In the genomic region with DNA sequence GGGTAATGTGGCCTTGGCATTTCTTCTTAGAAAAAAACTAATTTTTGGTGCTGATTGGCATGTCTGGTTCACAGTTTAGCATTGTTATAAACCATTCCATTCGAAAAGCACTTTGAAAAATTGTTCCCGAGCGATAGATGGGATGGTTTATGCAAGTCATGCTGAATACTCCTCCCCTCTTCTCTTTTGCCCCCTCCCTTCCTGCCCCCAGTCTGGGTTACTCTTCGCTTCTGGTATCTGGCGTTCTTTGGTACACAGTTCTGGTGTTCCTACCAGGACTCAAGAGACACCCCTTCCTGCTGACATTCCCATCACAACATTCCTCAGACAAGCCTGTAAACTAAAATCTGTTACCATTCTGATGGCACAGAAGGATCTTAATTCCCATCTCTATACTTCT, we compare ENCODE assay signal across 1 cellular context.
TF ChIP-seq lines count a peak whose summit lies in the region.

No MANE protein-coding gene starts in this region.

TF ChIP-seq in WTC11, 78 proteins besides CTCF, POLR2A, EP300 and RAD21 (continued from another document):
- TF ChIP-seq, protein P1, sequence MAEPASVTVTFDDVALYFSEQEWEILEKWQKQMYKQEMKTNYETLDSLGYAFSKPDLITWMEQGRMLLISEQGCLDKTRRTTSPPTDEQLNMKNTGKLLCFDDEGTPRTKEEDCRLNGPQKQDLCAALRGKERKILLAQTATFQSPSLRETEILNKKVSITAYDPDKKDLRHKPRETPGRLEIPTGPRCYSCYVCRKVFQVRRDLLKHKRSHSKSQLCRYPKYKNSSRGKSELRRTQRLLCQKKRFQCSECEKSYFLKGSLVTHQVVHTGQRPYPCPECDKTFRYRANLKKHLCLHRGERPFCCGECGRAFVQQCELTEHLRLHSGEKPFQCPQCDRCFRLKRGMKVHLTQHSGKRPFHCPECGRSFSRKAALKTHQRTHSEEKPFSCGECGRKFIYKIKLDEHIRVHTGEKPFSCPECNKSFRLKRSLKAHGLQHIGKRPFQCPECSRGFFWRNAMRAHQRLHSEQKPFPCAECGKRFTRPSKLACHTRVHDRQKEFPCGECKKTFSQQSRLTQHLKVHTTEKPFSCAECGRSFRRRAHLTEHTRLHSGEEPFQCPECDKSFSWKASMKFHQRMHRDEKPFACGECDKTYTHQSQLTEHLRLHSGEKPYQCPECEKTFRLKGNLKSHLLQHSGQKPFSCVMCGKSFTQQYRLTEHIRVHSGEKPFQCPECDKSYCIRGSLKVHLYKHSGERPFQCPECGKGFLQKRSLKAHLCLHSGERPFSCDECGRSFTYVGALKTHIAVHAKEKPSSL (CRISPR knock-in tag; conservative IDR thresholded peaks at IDR 0.05), result no peak
- TF ChIP-seq KAT7 (CRISPR knock-in tag; IDR thresholded peaks at IDR 0.05; ENCODE audit: borderline replicate concordance) (no peak), ELF4 (CRISPR knock-in tag; IDR thresholded peaks at IDR 0.05; ENCODE audit: low read depth) (no peak), ZNF396 (CRISPR knock-in tag; IDR thresholded peaks at IDR 0.05; ENCODE audit: borderline replicate concordance) (no peak), ZNF317 (CRISPR knock-in tag; IDR thresholded peaks at IDR 0.05; ENCODE audit: borderline replicate concordance, low read depth) (no peak), MXD4 (CRISPR knock-in tag; IDR thresholded peaks at IDR 0.05; ENCODE audit: borderline replicate concordance) (no peak), TEAD1 (CRISPR knock-in tag; IDR thresholded peaks at IDR 0.05) (no peak)
- TF ChIP-seq, protein P2, sequence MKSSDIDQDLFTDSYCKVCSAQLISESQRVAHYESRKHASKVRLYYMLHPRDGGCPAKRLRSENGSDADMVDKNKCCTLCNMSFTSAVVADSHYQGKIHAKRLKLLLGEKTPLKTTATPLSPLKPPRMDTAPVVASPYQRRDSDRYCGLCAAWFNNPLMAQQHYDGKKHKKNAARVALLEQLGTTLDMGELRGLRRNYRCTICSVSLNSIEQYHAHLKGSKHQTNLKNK (CRISPR knock-in tag; IDR thresholded peaks at IDR 0.05), result no peak
